ENCODE assay signal across 26 cellular contexts in the genomic region with DNA sequence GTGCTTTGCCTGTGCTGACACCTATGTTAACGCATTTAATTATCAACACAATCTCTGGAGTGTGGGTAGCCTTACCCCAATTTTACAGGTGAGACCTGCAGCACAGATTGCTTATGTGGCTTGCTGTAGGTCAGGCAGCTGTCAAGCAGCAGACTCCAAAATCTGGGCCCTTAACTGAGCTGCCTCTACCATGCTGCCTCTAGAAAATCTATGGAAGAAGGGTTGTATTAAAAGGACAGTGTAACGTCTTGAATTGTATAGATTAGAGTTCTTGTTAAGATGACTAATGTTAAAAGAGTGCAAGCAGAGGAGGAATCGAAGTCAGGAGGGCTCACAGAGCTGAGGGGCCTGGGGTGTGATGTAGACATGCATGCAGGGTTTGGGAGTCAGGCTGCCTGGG. TPM values are rescaled to one million over a fixed set of nuclear protein-coding genes. Genes with fewer than 3 reads are reported as not detected.
DNase-seq lines count a peak whose midpoint lies in the region; ATAC-seq and TF ChIP-seq lines count a peak whose summit lies in the region.
"Had no signal": no experiment of that assay in that cellular context is flagged by ENCODE, and none has a peak within 500 bp of the region (broad histone marks: within the 10 kb centered on the region; RNA-seq: fewer than 3 reads in every experiment).

No MANE protein-coding gene starts in this region.

- peak overlapping the region; percentile 68 for H3K4me2 ChIP-seq in parathyroid adenoma (ENCODE audit: low read length)

- no peak overlapping the region for H3K27ac ChIP-seq in parathyroid adenoma
- H3K27ac ChIP-seq: 22Rv1, brain microvascular endothelial cell, HL-60, prostate gland had no signal

- peaks cover 0 to 4% of the 10 kb centered on the region in 2 donors for H3K4me1 Mint-ChIP-seq in effector memory CD8-positive, alpha-beta T cell (ENCODE audit: low read depth in 2 of 2)

- no peaks in the 10 kb centered on the region for H3K79me2 ChIP-seq in parathyroid adenoma

- no peaks in the 10 kb centered on the region for H3K27me3 ChIP-seq in parathyroid adenoma (ENCODE audit: control insufficient read depth, insufficient read depth, low read length)
- H3K27me3 ChIP-seq: brain microvascular endothelial cell, MG63 had no signal

- H3K9me3 Mint-ChIP-seq in effector memory CD8-positive, alpha-beta T cell, result no peaks in the 10 kb centered on the region
- H3K9me3 Mint-ChIP-seq: HFFc6; natural killer cell treated with Interleukin-12 subunit alpha and Interleukin-12 subunit beta and Interleukin-15 and Interleukin-18, amount 100 ng/mL, for 72 hours; stimulated activated naive B cell treated with anti-CD40 and anti-IgM and Interleukin-4, amounts not matched to agents 10 μg/mL and 1 μg/mL and 100 μg/mL, for 72 hours had no signal

- peaks cover 4% of the 10 kb centered on the region for H3K4me1 ChIP-seq in parathyroid adenoma
- H3K4me1 ChIP-seq: prostate gland had no signal

- no peaks in the 10 kb centered on the region for H3K9me3 ChIP-seq in parathyroid adenoma (ENCODE audit: control insufficient read depth, low read length)
- H3K9me3 ChIP-seq: MG63, prostate gland, transverse colon had no signal

- no peaks in the 10 kb centered on the region for H3K36me3 Mint-ChIP-seq in effector memory CD8-positive, alpha-beta T cell (ENCODE audit: insufficient read depth)
- H3K36me3 Mint-ChIP-seq: natural killer cell treated with Interleukin-12 subunit alpha and Interleukin-12 subunit beta and Interleukin-15 and Interleukin-18, amount 100 ng/mL, for 72 hours had no signal

- no peak overlapping the region for H3K27ac Mint-ChIP-seq in effector memory CD8-positive, alpha-beta T cell
- H3K27ac Mint-ChIP-seq: HFFc6; natural killer cell treated with Interleukin-12 subunit alpha and Interleukin-12 subunit beta and Interleukin-15 and Interleukin-18, amount 100 ng/mL, for 72 hours; stimulated activated naive B cell treated with anti-CD40 and anti-IgM and Interleukin-4, amounts not matched to agents 10 μg/mL and 1 μg/mL and 100 μg/mL, for 72 hours had no signal

- TF ChIP-seq CTCF in GM20000 (IDR thresholded peaks at IDR 0.05; ENCODE audit: extremely low read depth, missing control alignments) (no peak), parathyroid adenoma (IDR thresholded peaks at IDR 0.05) (no peak)

- peak overlapping the region; percentile 64 for H3K4me3 ChIP-seq in parathyroid adenoma (ENCODE audit: low read depth, low read length)
- H3K4me3 ChIP-seq: MG63 had no signal

- peak; percentile 24 for DNase-seq in DMS 273 (lab: John Stamatoyannopoulos, UW; ENCODE audit: unreplicated experiment)
- DNase-seq in DMS 273 treated with DMSO at 0.1 percent for 48 hours (lab: John Stamatoyannopoulos, UW), result no peak
- peak; percentile 20 for DNase-seq in GM20000 (ENCODE audit: low spot score)
- no peak for DNase-seq in left lobe of liver (ENCODE audit: low spot score)
- no peak for DNase-seq in effector memory CD8-positive, alpha-beta T cell
- DNase-seq in NCI-H1092 (lab: John Stamatoyannopoulos, UW), result no peak
- DNase-seq: activated CD8-positive, alpha-beta memory T cell treated with anti-CD3 and anti-CD28 coated beads, Interleukin-2, amount 50 U/mL, for 4 hours; AML-193; brain microvascular endothelial cell; cortex of kidney; EL; head of caudate nucleus; HFFc6; mesenchymal stem cell; MG63; NCI-H1694; SHP77 treated with DMSO at 0.1 percent for 48 hours; stimulated activated CD4-positive, alpha-beta T cell treated with anti-CD3 and anti-CD28 coated beads, Interleukin-2, amount 100 ng/mL, for 24 hours; stimulated activated naive B cell treated with anti-CD40 and anti-IgM and Interleukin-4, amounts not matched to agents 10 μg/mL and 1 μg/mL and 100 μg/mL, for 72 hours; transverse colon had no signal

- H3K9ac ChIP-seq in parathyroid adenoma, result no peak overlapping the region

- peaks cover 44 to 54% of the 10 kb centered on the region in 2 donors for H3K27me3 Mint-ChIP-seq in effector memory CD8-positive, alpha-beta T cell

- ATAC-seq in left lobe of liver, result peak; percentile 14
- no peak for ATAC-seq in effector memory CD8-positive, alpha-beta T cell (replicated peaks)
- ATAC-seq in GM21423 (IDR thresholded peaks at IDR 0.05; ENCODE audit: unreplicated experiment), result no peak
- ATAC-seq: natural killer cell treated with Interleukin-12 subunit alpha and Interleukin-12 subunit beta and Interleukin-15 and Interleukin-18, amount 100 ng/mL, for 72 hours; stimulated activated naive B cell treated with anti-CD40 and anti-IgM and Interleukin-4, amounts not matched to agents 10 μg/mL and 1 μg/mL and 100 μg/mL, for 72 hours had no signal

- H2AFZ ChIP-seq in parathyroid adenoma, result no peak overlapping the region

- no peak overlapping the region for H3K4me3 Mint-ChIP-seq in effector memory CD8-positive, alpha-beta T cell

- H3K36me3 ChIP-seq in parathyroid adenoma (ENCODE audit: control insufficient read depth, insufficient read depth, low read length), result no peaks in the 10 kb centered on the region
- H3K36me3 ChIP-seq: brain microvascular endothelial cell, MG63, prostate gland, transverse colon had no signal

RNA-seq across cellular contexts. Expression of gene PON3, which starts 1.2 kb away (rescaled TPM):
- total RNA-seq in left lobe of liver, result 256 TPM
- total RNA-seq: HFFc6; natural killer cell treated with Interleukin-12 subunit alpha and Interleukin-12 subunit beta and Interleukin-15 and Interleukin-18, amount 100 ng/mL, for 72 hours had no signal

RNA-seq across cellular contexts. Expression of gene PON2, which starts 37.4 kb away (rescaled TPM):
- 86.1 TPM for total RNA-seq in left lobe of liver

Comparison
In these comparisons a context has a peak if more than half of its experiments do, and no peak if none do; other contexts are left out.
1. DNase-seq: peak in DMS 273 (single experiment) and GM20000 (single experiment); none in DMS 273 treated with DMSO at 0.1 percent for 48 hours (single experiment), left lobe of liver (single experiment), effector memory CD8-positive, alpha-beta T cell (0 of 3) and NCI-H1092 (single experiment).